11 cellular contexts compared by ENCODE assay signal in genomic region chr1:88039240-88039639, GRCh38.
"Had no signal": no experiment of that assay in that cellular context is flagged by ENCODE, and none has a peak within 500 bp of the region (broad histone marks: within the 10 kb centered on the region; RNA-seq: fewer than 3 reads in every experiment).

No MANE protein-coding gene starts in this region.

- H3K27ac ChIP-seq: GM23248 had no signal

- FAIRE-seq: H1, H54 had no signal

- ATAC-seq: GM23338, HCT116 had no signal

- H3K4me3 Mint-ChIP-seq: GM23338, H9, HFFc6 had no signal

- H3K4me1 ChIP-seq: HAP-1 had no signal

- H3K4me1 Mint-ChIP-seq: GM23338, H9 had no signal

- DNase-seq: GM23248, GOT3, H7, H9, HCEC 1CT, HFFc6 had no signal

- H2AFZ ChIP-seq: GM23248, GM23338 had no signal

- H3K9ac ChIP-seq: GM23248 had no signal

- H3K4me2 ChIP-seq: GM23338 had no signal

- H3K27ac Mint-ChIP-seq: GM23338, H9, HFFc6 had no signal

- H3K9me3 ChIP-seq: HAP-1 had no signal

- H3K36me3 ChIP-seq: HAP-1 had no signal

- H3K4me3 ChIP-seq: GM23248, GM23338, HAP-1 had no signal
